8 cellular contexts compared by ENCODE assay signal in genomic region chr15:72231066-72231846, GRCh38. TPM values are rescaled to one million over a fixed set of nuclear protein-coding genes. Genes with fewer than 3 reads are reported as not detected.
DNase-seq lines count a peak whose midpoint lies in the region; ATAC-seq, FAIRE-seq and TF ChIP-seq lines count a peak whose summit lies in the region.

Gene PKM (minus strand): TSS chr15:72231190. CDS start chr15:72219097, 12,093 bp downstream.

- TF ChIP-seq POLR2A in A549 (IDR thresholded peaks at IDR 0.05; ENCODE audit: low read length) = peak; percentile 100

- H3K36me3 ChIP-seq in iPS-18a (ENCODE audit: control insufficient read depth, low read depth, low read length) = no peaks in the 10 kb centered on the region
- H3K36me3 ChIP-seq in skeletal muscle satellite cell (ENCODE audit: insufficient read depth, low read length) = peaks cover 13% of the 10 kb centered on the region

- FAIRE-seq in A549 (lab: Jason Lieb, UNC) = no peak

- peak within 1 kb of the TSS; percentile 91 for H3K4me3 ChIP-seq in A549
- peak within 1 kb of the TSS; percentile 92 for H3K4me3 ChIP-seq in iPS-18a (ENCODE audit: low read length)
- peak within 1 kb of the TSS; percentile 90 for H3K4me3 ChIP-seq in skeletal muscle satellite cell (ENCODE audit: low read length)

- peak; percentile 11 to 57; a peak in 1 of 5 replicates for TF ChIP-seq EP300 in A549 (IDR thresholded peaks at IDR 0.05)

- 1% methylated on average over 47 of the region's 70 CpGs for WGBS in A549 (ENCODE audit: missing lambda C conversion rate)

- no peak; a peak in 1 of 5 replicates for TF ChIP-seq RAD21 in A549 (conservative IDR thresholded peaks at IDR 0.05 in 1 of 2, IDR thresholded peaks at IDR 0.05 in 1 of 2)

- H3K27me3 ChIP-seq in iPS-18a (ENCODE audit: control insufficient read depth, insufficient read depth, low read length) = peaks cover 56% of the 10 kb centered on the region
- H3K27me3 ChIP-seq in skeletal muscle satellite cell (ENCODE audit: control insufficient read depth, insufficient read depth, low read length) = no peaks in the 10 kb centered on the region

- no peak for TF ChIP-seq CTCF in A549 (IDR thresholded peaks at IDR 0.05)
- TF ChIP-seq CTCF in VCaP (conservative IDR thresholded peaks at IDR 0.05) = no peak

- ATAC-seq in A549 (peak; percentile 60 to 75), GM18868 (IDR thresholded peaks at IDR 0.05; ENCODE audit: unreplicated experiment) (peak; percentile 36), HG03108 (IDR thresholded peaks at IDR 0.05; ENCODE audit: unreplicated experiment) (peak; percentile 33)

- POLR2A ChIA-PET in A549 (lab: Yijun Ruan, JAX) = interaction anchor here (0.6 to 3.9 kb wide), 15 partner anchors 9 to 1479 kb away, joined by 3 to 40 read pairs (median 5); partner anchors contain the start of gene GRAMD2A

- H3K9me3 ChIP-seq in A549 (no peaks in the 10 kb centered on the region), iPS-18a (ENCODE audit: control insufficient read depth, low read depth, low read length) (no peaks in the 10 kb centered on the region), skeletal muscle satellite cell (replicated peaks; ENCODE audit: low read length) (no peaks in the 10 kb centered on the region)

- H3K9ac ChIP-seq in iPS-18a (ENCODE audit: low read length) = peak within 1 kb of the TSS; percentile 95
- peak within 1 kb of the TSS; percentile 96 for H3K9ac ChIP-seq in skeletal muscle satellite cell (ENCODE audit: low read depth, low read length)

- H3K27ac ChIP-seq in A549 (peak within 1 kb of the TSS; percentile 97), VCaP (peak within 1 kb of the TSS; percentile 98), iPS-18a (ENCODE audit: low read length) (peak within 1 kb of the TSS; percentile 88)

- DNase-seq in A549 (ENCODE audit: low read depth in 1 of 2, low spot score in 1 of 2) (peak; percentile 93 to 100), NCI-H2196 treated with DMSO at 0.1 percent for 48 hours (lab: John Stamatoyannopoulos, UW; ENCODE audit: unreplicated experiment) (peak; percentile 76), T47D (ENCODE audit: low read depth in 1 of 2, low spot score in 1 of 2) (peak; percentile 84 to 100)

- in situ Hi-C loops in T47D (cut with HindIII; ENCODE audit: low pct_unique_long_range_greater_than_20kb, low sequenced_read_pairs) = no loop called here

- H3K4me1 ChIP-seq in A549 = peaks cover 53% of the 10 kb centered on the region
- peaks cover 29% of the 10 kb centered on the region for H3K4me1 ChIP-seq in iPS-18a (ENCODE audit: control insufficient read depth, low read depth, low read length)
- H3K4me1 ChIP-seq in skeletal muscle satellite cell (ENCODE audit: control insufficient read depth, insufficient read depth, low read length) = peaks cover 27% of the 10 kb centered on the region

- CTCF ChIA-PET in A549 (lab: Yijun Ruan, JAX) = interaction anchor here (1.0 to 31.1 kb wide), 7 partner anchors 10 to 479 kb away, joined by 3 to 644 read pairs (median 10); partner anchors contain the start of gene GRAMD2A

- H3K4me2 ChIP-seq in A549 (peak within 1 kb of the TSS; percentile 97), skeletal muscle satellite cell (ENCODE audit: low read length) (peak within 1 kb of the TSS; percentile 87)

TF ChIP-seq in A549, 52 proteins besides CTCF, POLR2A, EP300 and RAD21 (continues in another document):
- TF ChIP-seq RFX5 (IDR thresholded peaks at IDR 0.05) (peak; percentile 77), ZC3H11A (IDR thresholded peaks at IDR 0.05) (no peak), USF2 (IDR thresholded peaks at IDR 0.05) (peak; percentile 4; the same call in 1 of the 2 replicates), PHF8 (IDR thresholded peaks at IDR 0.05; ENCODE audit: borderline replicate concordance, low read depth) (peak; percentile 37; the same call in 1 of the 2 replicates), GATA3 (IDR thresholded peaks at IDR 0.05; ENCODE audit: borderline replicate concordance) (peak; percentile 60), CBX8 (IDR thresholded peaks at IDR 0.05) (no peak), POLR2AphosphoS2 (conservative IDR thresholded peaks at IDR 0.05; ENCODE audit: low read length) (no peak), RARB (CRISPR knock-in tag; IDR thresholded peaks at IDR 0.05) (peak; percentile 83; the same call in 1 of the 2 replicates), ESRRA (IDR thresholded peaks at IDR 0.05; ENCODE audit: borderline replicate concordance, low read length) (peak; percentile 96), CHD4 (IDR thresholded peaks at IDR 0.05; ENCODE audit: borderline replicate concordance) (no peak), RCOR1 (IDR thresholded peaks at IDR 0.05; ENCODE audit: low read depth, low read length) (no peak), CBX2 (IDR thresholded peaks at IDR 0.05; ENCODE audit: borderline replicate concordance, low read depth) (no peak), HOXB5 (CRISPR knock-in tag; IDR thresholded peaks at IDR 0.05) (no peak), JUN (IDR thresholded peaks at IDR 0.05) (peak; percentile 94 to 99; a peak in 4 of 5 replicates), HOXA7 (CRISPR knock-in tag; IDR thresholded peaks at IDR 0.05) (peak; percentile 69; the same call in 1 of the 2 replicates), NPAS2 (CRISPR knock-in tag; IDR thresholded peaks at IDR 0.05; ENCODE audit: borderline replicate concordance) (no peak; the same call in 1 of the 2 replicates), NFE2L2 (conservative IDR thresholded peaks at IDR 0.05; ENCODE audit: low read length) (no peak), ATOH8 (CRISPR knock-in tag; IDR thresholded peaks at IDR 0.05; ENCODE audit: low read depth) (peak; percentile 33), MAX (IDR thresholded peaks at IDR 0.05) (peak; percentile 92), SREBF2 (IDR thresholded peaks at IDR 0.05) (no peak)
- TF ChIP-seq, protein P1, sequence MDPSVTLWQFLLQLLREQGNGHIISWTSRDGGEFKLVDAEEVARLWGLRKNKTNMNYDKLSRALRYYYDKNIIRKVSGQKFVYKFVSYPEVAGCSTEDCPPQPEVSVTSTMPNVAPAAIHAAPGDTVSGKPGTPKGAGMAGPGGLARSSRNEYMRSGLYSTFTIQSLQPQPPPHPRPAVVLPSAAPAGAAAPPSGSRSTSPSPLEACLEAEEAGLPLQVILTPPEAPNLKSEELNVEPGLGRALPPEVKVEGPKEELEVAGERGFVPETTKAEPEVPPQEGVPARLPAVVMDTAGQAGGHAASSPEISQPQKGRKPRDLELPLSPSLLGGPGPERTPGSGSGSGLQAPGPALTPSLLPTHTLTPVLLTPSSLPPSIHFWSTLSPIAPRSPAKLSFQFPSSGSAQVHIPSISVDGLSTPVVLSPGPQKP (IDR thresholded peaks at IDR 0.05; ENCODE audit: low read depth, low read length) = no peak
- TF ChIP-seq, protein P2, sequence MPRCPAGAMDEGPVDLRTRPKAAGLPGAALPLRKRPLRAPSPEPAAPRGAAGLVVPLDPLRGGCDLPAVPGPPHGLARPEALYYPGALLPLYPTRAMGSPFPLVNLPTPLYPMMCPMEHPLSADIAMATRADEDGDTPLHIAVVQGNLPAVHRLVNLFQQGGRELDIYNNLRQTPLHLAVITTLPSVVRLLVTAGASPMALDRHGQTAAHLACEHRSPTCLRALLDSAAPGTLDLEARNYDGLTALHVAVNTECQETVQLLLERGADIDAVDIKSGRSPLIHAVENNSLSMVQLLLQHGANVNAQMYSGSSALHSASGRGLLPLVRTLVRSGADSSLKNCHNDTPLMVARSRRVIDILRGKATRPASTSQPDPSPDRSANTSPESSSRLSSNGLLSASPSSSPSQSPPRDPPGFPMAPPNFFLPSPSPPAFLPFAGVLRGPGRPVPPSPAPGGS (IDR thresholded peaks at IDR 0.05) = peak; percentile 99
- TF ChIP-seq, protein P3, sequence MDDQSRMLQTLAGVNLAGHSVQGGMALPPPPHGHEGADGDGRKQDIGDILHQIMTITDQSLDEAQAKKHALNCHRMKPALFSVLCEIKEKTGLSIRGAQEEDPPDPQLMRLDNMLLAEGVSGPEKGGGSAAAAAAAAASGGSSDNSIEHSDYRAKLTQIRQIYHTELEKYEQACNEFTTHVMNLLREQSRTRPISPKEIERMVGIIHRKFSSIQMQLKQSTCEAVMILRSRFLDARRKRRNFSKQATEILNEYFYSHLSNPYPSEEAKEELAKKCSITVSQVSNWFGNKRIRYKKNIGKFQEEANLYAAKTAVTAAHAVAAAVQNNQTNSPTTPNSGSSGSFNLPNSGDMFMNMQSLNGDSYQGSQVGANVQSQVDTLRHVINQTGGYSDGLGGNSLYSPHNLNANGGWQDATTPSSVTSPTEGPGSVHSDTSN (IDR thresholded peaks at IDR 0.05) = peak; percentile 97

RNA-seq across cellular contexts. Expression of gene PKM, which starts in this region (rescaled TPM):
- polyA plus RNA-seq in A549 (2011; rRNA removed) (2,741 and 3,443 TPM in 2 replicates), A549 (2017; fragmentation: RNase III; extraction: RNeasy Plus Mini Kit Qiagen cat#74134 plus additional on column Dnase treatment) (3,389 to 3,848 TPM (median 3,810 TPM) in 3 replicates)
- polyA plus RNA-seq in A549 (2012; cell fraction: cytosol; rRNA removed) = 2,155 and 2,437 TPM in 2 replicates
- polyA plus RNA-seq in A549 (2012; cell fraction: nucleus; rRNA removed) = 3,552 and 3,648 TPM in 2 replicates
- 2,968 and 3,588 TPM in 2 replicates for polyA minus RNA-seq in A549 (2011; rRNA and poly(A)+ RNA removed)
- 1,778 and 1,979 TPM in 2 replicates for total RNA-seq in skeletal muscle satellite cell (2012; rRNA removed)

Comparison
In these comparisons a context has a peak if more than half of its experiments do, and no peak if none do; other contexts are left out.
1. Peak in every context shown above with its lines: DNase-seq, ATAC-seq, H3K4me3 ChIP-seq and H3K27ac ChIP-seq.